1 cellular context compared by ENCODE assay signal in genomic region chr20:35252037-35252461, GRCh38.
TF ChIP-seq lines count a peak whose summit lies in the region.

No MANE protein-coding gene starts in this region.

TF ChIP-seq in H1, 55 proteins besides CTCF, POLR2A, EP300 and RAD21:
- TF ChIP-seq BCL11A (IDR thresholded peaks at IDR 0.05; ENCODE audit: low read depth in 2 of 2, low read length in 2 of 2): no peak
- no peak for TF ChIP-seq BACH1 (IDR thresholded peaks at IDR 0.05; ENCODE audit: low read length)
- TF ChIP-seq HDAC6 (IDR thresholded peaks at IDR 0.05; ENCODE audit: low read depth, low read length): no peak
